1 cellular context compared by ENCODE assay signal in the genomic region with DNA sequence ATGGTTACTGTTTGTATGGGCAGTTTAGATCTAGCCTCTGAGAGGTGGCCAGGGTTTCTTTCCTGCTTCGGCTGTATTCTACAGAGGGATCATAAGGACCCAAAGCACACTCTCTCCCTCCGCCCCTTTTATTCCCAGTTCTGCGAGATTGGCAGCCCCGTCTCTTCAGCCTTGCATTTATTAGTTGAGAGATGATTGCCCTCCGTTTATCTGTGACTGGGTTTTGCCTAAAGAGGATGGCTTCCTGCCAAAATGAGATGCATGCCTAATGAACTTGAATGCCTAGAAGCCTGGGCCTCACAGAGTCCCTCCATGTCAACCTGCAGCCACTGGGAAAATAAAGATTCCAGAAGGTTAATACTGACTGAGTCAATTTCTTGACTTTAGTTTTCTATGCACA.
TF ChIP-seq lines count a peak whose summit lies in the region.

No MANE protein-coding gene starts in this region.

TF ChIP-seq in GM23338, 12 proteins besides CTCF, POLR2A, EP300 and RAD21 (continued from another document):
- no peak for TF ChIP-seq ZNF331 (CRISPR knock-in tag; IDR thresholded peaks at IDR 0.05; ENCODE audit: low read depth)
